In the genomic region with DNA sequence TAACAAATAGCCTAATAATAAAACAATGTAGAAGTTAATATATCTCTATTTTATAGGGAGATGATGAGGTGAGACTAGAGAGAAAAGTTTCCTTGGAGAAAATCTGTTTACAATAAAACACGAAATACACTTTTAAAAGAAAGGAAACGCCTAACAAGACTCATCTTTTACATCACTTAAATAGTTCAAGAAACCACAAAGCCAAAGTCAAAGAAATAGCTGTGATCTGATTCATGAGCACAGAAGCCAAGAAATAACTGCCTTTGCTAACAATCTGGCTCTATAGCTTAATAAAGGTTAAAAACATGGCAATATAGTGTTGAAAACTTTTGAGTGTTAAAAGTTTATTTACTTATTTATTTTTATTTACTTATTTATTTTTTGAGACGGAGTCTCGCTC, we compare ENCODE assay signal across 9 cellular contexts.
DNase-seq lines count a peak whose midpoint lies in the region; ATAC-seq, FAIRE-seq and TF ChIP-seq lines count a peak whose summit lies in the region.
"Had no signal": no experiment of that assay in that cellular context is flagged by ENCODE, and none has a peak within 500 bp of the region (broad histone marks: within the 10 kb centered on the region; RNA-seq: fewer than 3 reads in every experiment).

No MANE protein-coding gene starts in this region.

- H3K9ac ChIP-seq in adipocyte (ENCODE audit: low read length): peak overlapping the region; percentile 91
- peak overlapping the region; percentile 92 for H3K9ac ChIP-seq in keratinocyte (ENCODE audit: control insufficient read depth, extremely low read depth, insufficient read depth, low read length)

- no peak for TF ChIP-seq CTCF in right atrium auricular region (IDR thresholded peaks at IDR 0.05)
- no peak for TF ChIP-seq CTCF in keratinocyte (optimal IDR thresholded peaks at IDR 0.05 in 1 of 3, IDR thresholded peaks at IDR 0.05 in 1 of 3, conservative IDR thresholded peaks at IDR 0.05 in 1 of 3; ENCODE audit: extremely low read depth in 1 of 3, insufficient read depth in 2 of 3, low read length in 3 of 3)
- no peak for TF ChIP-seq CTCF in vagina (IDR thresholded peaks at IDR 0.05)

- H3K9me1 ChIP-seq in keratinocyte (ENCODE audit: control insufficient read depth, extremely low read depth, insufficient read depth, low read length): no peaks in the 10 kb centered on the region

- peak overlapping the region; percentile 58 for H3K4me2 ChIP-seq in keratinocyte (ENCODE audit: control insufficient read depth, extremely low read depth, insufficient read depth, low read depth, low read length)

- no peaks in the 10 kb centered on the region for H3K9me3 ChIP-seq in right atrium auricular region
- H3K9me3 ChIP-seq in adipocyte (ENCODE audit: control insufficient read depth, low read length): no peaks in the 10 kb centered on the region
- H3K9me3 ChIP-seq in keratinocyte (ENCODE audit: control insufficient read depth, low read depth, low read length): no peaks in the 10 kb centered on the region
- H3K9me3 ChIP-seq in vagina: no peaks in the 10 kb centered on the region

- dilution Hi-C loops in keratinocyte (cut with MboI; ENCODE audit: extremely low pct_ligation_motif_present, low sequenced_read_pairs): no loop called here

- TF ChIP-seq POLR2A in vagina (IDR thresholded peaks at IDR 0.05): no peak

- H4K20me1 ChIP-seq in keratinocyte (ENCODE audit: control insufficient read depth, extremely low read depth, insufficient read depth, low read length): peaks cover 7% of the 10 kb centered on the region

- peaks cover 56% of the 10 kb centered on the region for H3K79me2 ChIP-seq in keratinocyte (ENCODE audit: control insufficient read depth, insufficient read depth, low read length)

- intact Hi-C loops in cardiac septum (cut with DNase I): loop anchor here (5.0 kb wide), 1 partner anchor 49 kb away; no protein-coding TSS in a partner anchor
- intact Hi-C loops in vagina (cut with DNase I): no loop called here

- H3K4me1 ChIP-seq in right atrium auricular region (peaks cover 0 to 10% of the 10 kb centered on the region in 2 donors), adipocyte (ENCODE audit: control insufficient read depth, insufficient read depth, low read length) (peaks cover 29% of the 10 kb centered on the region), keratinocyte (ENCODE audit: control insufficient read depth, extremely low read depth, insufficient read depth, low read length) (peaks cover 38% of the 10 kb centered on the region), vagina (peaks cover 54% of the 10 kb centered on the region)

- peak overlapping the region; percentile 49 to 54 for H3K27ac ChIP-seq in right atrium auricular region
- H3K27ac ChIP-seq in keratinocyte (ENCODE audit: control insufficient read depth, insufficient read depth, low read length): peak overlapping the region; percentile 94
- H3K27ac ChIP-seq in vagina: peak overlapping the region; percentile 85

- H3K27me3 ChIP-seq in right atrium auricular region (no peaks in the 10 kb centered on the region), adipocyte (replicated peaks; ENCODE audit: control insufficient read depth, insufficient read depth, low read length) (no peaks in the 10 kb centered on the region), keratinocyte (ENCODE audit: control insufficient read depth, extremely low read depth, insufficient read depth, low read length) (no peaks in the 10 kb centered on the region), vagina (no peaks in the 10 kb centered on the region)

- DNase-seq in right atrium auricular region (ENCODE audit: low spot score): no peak
- DNase-seq in cardiac septum (ENCODE audit: low spot score): no peak
- DNase-seq in adipocyte (ENCODE audit: low read depth): peak; percentile 92
- no peak for DNase-seq in keratinocyte (ENCODE audit: low read depth, low spot score)
- DNase-seq in vagina (ENCODE audit: extremely low spot score in 2 of 2): no peak
- DNase-seq in T1000 (lab: John Stamatoyannopoulos, UW): no peak

- H3K36me3 ChIP-seq in right atrium auricular region (no peaks in the 10 kb centered on the region), adipocyte (ENCODE audit: control insufficient read depth, insufficient read depth, low read length, severe bottlenecking) (peaks cover 4% of the 10 kb centered on the region), keratinocyte (ENCODE audit: control insufficient read depth in 2 of 2, extremely low read depth in 1 of 2, insufficient read depth in 2 of 2, low read length in 2 of 2) (peaks cover 9 to 15% of the 10 kb centered on the region in 2 experiments), vagina (no peaks in the 10 kb centered on the region)

- ATAC-seq in HG03196 (IDR thresholded peaks at IDR 0.05; ENCODE audit: unreplicated experiment): no peak
- no peak for ATAC-seq in GM21381 (IDR thresholded peaks at IDR 0.05; ENCODE audit: unreplicated experiment)

- no peak overlapping the region for H3K4me3 ChIP-seq in right atrium auricular region
- H3K4me3 ChIP-seq in adipocyte (ENCODE audit: low read length): peak overlapping the region; percentile 87
- H3K4me3 ChIP-seq in keratinocyte (ENCODE audit: control insufficient read depth in 2 of 3, extremely low read depth in 1 of 3, insufficient read depth in 2 of 3, low read depth in 1 of 3, low read length in 3 of 3): peak overlapping the region in 1 of 3 experiments; percentile 85
- H3K4me3 ChIP-seq in vagina: peak overlapping the region in 1 of 2 donors; percentile 37

- no peak overlapping the region for H2AFZ ChIP-seq in keratinocyte (ENCODE audit: control insufficient read depth, low read length)

- FAIRE-seq in keratinocyte (lab: Jason Lieb, UNC): peak; percentile 26
- FAIRE-seq: colon had no signal
